2 cellular contexts compared by ENCODE assay signal in the genomic region with DNA sequence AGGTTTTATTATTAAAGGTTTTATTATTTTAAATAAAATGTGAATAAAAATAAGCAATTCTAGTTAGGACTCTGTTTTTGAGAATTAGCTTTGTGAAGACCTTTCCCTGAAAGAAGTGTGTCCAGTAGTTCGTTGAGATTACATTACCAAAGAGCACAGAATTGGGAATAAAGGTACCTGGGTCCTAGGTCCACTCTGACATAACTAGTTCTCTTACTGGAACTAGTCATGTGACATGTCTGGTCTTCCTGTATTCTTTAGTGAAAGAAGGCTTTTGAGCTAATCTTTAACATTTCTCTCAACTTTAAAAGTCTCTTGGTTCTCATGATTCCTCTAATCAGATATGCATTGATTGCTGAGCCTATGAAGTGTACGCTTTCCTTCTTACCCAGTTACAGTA.
TF ChIP-seq lines count a peak whose summit lies in the region.

No MANE protein-coding gene starts in this region.

TF ChIP-seq in liver, 16 proteins besides CTCF, POLR2A, EP300 and RAD21 (continued from another document):
- TF ChIP-seq, protein P1, sequence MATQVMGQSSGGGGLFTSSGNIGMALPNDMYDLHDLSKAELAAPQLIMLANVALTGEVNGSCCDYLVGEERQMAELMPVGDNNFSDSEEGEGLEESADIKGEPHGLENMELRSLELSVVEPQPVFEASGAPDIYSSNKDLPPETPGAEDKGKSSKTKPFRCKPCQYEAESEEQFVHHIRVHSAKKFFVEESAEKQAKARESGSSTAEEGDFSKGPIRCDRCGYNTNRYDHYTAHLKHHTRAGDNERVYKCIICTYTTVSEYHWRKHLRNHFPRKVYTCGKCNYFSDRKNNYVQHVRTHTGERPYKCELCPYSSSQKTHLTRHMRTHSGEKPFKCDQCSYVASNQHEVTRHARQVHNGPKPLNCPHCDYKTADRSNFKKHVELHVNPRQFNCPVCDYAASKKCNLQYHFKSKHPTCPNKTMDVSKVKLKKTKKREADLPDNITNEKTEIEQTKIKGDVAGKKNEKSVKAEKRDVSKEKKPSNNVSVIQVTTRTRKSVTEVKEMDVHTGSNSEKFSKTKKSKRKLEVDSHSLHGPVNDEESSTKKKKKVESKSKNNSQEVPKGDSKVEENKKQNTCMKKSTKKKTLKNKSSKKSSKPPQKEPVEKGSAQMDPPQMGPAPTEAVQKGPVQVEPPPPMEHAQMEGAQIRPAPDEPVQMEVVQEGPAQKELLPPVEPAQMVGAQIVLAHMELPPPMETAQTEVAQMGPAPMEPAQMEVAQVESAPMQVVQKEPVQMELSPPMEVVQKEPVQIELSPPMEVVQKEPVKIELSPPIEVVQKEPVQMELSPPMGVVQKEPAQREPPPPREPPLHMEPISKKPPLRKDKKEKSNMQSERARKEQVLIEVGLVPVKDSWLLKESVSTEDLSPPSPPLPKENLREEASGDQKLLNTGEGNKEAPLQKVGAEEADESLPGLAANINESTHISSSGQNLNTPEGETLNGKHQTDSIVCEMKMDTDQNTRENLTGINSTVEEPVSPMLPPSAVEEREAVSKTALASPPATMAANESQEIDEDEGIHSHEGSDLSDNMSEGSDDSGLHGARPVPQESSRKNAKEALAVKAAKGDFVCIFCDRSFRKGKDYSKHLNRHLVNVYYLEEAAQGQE (IDR thresholded peaks at IDR 0.05) = peak; percentile 26
- TF ChIP-seq HNF4G (IDR thresholded peaks at IDR 0.05) = peak; percentile 20
- TF ChIP-seq SP1 (IDR thresholded peaks at IDR 0.05) = peak; percentile 51
- TF ChIP-seq TAF1 (conservative IDR thresholded peaks at IDR 0.05) = no peak
- TF ChIP-seq, protein P2, sequence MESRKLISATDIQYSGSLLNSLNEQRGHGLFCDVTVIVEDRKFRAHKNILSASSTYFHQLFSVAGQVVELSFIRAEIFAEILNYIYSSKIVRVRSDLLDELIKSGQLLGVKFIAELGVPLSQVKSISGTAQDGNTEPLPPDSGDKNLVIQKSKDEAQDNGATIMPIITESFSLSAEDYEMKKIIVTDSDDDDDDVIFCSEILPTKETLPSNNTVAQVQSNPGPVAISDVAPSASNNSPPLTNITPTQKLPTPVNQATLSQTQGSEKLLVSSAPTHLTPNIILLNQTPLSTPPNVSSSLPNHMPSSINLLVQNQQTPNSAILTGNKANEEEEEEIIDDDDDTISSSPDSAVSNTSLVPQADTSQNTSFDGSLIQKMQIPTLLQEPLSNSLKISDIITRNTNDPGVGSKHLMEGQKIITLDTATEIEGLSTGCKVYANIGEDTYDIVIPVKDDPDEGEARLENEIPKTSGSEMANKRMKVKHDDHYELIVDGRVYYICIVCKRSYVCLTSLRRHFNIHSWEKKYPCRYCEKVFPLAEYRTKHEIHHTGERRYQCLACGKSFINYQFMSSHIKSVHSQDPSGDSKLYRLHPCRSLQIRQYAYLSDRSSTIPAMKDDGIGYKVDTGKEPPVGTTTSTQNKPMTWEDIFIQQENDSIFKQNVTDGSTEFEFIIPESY (IDR thresholded peaks at IDR 0.05) = peak; percentile 49
- no peak for TF ChIP-seq YY1 (IDR thresholded peaks at IDR 0.05)
- no peak for TF ChIP-seq GABPA (IDR thresholded peaks at IDR 0.05 in 1 of 2, conservative IDR thresholded peaks at IDR 0.05 in 1 of 2)
- TF ChIP-seq FOXA2 (IDR thresholded peaks at IDR 0.05) = peak; percentile 10
- TF ChIP-seq RXRA (IDR thresholded peaks at IDR 0.05) = peak in 1 of 2 donors; percentile 72
- TF ChIP-seq HNF4A (conservative IDR thresholded peaks at IDR 0.05) = peak; percentile 75 to 92

TF ChIP-seq in HepG2, 621 proteins besides CTCF, POLR2A, EP300 and RAD21 (continued from another document):
- TF ChIP-seq, protein P3, sequence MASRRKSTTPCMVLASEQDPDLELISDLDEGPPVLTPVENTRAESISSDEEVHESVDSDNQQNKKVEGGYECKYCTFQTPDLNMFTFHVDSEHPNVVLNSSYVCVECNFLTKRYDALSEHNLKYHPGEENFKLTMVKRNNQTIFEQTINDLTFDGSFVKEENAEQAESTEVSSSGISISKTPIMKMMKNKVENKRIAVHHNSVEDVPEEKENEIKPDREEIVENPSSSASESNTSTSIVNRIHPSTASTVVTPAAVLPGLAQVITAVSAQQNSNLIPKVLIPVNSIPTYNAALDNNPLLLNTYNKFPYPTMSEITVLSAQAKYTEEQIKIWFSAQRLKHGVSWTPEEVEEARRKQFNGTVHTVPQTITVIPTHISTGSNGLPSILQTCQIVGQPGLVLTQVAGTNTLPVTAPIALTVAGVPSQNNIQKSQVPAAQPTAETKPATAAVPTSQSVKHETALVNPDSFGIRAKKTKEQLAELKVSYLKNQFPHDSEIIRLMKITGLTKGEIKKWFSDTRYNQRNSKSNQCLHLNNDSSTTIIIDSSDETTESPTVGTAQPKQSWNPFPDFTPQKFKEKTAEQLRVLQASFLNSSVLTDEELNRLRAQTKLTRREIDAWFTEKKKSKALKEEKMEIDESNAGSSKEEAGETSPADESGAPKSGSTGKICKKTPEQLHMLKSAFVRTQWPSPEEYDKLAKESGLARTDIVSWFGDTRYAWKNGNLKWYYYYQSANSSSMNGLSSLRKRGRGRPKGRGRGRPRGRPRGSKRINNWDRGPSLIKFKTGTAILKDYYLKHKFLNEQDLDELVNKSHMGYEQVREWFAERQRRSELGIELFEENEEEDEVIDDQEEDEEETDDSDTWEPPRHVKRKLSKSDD (CRISPR knock-in tag; IDR thresholded peaks at IDR 0.05; ENCODE audit: low read depth) = no peak
- no peak for TF ChIP-seq CCDC6 (CRISPR knock-in tag; IDR thresholded peaks at IDR 0.05)
- TF ChIP-seq, protein P4, sequence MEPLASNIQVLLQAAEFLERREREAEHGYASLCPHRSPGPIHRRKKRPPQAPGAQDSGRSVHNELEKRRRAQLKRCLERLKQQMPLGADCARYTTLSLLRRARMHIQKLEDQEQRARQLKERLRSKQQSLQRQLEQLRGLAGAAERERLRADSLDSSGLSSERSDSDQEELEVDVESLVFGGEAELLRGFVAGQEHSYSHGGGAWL (CRISPR knock-in tag; IDR thresholded peaks at IDR 0.05) = no peak
- no peak for TF ChIP-seq MBNL3 (CRISPR knock-in tag; conservative IDR thresholded peaks at IDR 0.05)
- TF ChIP-seq, protein P5, sequence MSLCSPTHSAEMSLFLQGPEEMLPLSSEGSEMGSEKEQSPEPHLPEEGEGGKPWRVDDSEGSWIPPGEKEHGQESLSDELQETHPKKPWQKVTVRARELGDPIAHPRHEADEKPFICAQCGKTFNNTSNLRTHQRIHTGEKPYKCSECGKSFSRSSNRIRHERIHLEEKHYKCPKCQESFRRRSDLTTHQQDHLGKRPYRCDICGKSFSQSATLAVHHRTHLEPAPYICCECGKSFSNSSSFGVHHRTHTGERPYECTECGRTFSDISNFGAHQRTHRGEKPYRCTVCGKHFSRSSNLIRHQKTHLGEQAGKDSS (CRISPR knock-in tag; IDR thresholded peaks at IDR 0.05; ENCODE audit: borderline replicate concordance, low read depth) = no peak
- TF ChIP-seq ZNF619 (CRISPR knock-in tag; IDR thresholded peaks at IDR 0.05) = no peak
- no peak for TF ChIP-seq HNRNPUL1 (IDR thresholded peaks at IDR 0.05; ENCODE audit: low read depth, low read length)
- TF ChIP-seq SMAD1 (CRISPR knock-in tag; IDR thresholded peaks at IDR 0.05; ENCODE audit: borderline replicate concordance, low read depth) = no peak
- no peak for TF ChIP-seq ZNF589 (CRISPR knock-in tag; conservative IDR thresholded peaks at IDR 0.05)
- TF ChIP-seq NR2C2 (CRISPR knock-in tag; IDR thresholded peaks at IDR 0.05; ENCODE audit: borderline replicate concordance) = no peak
- TF ChIP-seq DNMT1 (CRISPR knock-in tag; IDR thresholded peaks at IDR 0.05) = no peak
- TF ChIP-seq, protein P6, sequence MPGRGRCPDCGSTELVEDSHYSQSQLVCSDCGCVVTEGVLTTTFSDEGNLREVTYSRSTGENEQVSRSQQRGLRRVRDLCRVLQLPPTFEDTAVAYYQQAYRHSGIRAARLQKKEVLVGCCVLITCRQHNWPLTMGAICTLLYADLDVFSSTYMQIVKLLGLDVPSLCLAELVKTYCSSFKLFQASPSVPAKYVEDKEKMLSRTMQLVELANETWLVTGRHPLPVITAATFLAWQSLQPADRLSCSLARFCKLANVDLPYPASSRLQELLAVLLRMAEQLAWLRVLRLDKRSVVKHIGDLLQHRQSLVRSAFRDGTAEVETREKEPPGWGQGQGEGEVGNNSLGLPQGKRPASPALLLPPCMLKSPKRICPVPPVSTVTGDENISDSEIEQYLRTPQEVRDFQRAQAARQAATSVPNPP (CRISPR knock-in tag; IDR thresholded peaks at IDR 0.05) = no peak
